Comparison of ENCODE assay signal across 1 cellular context in the genomic region with DNA sequence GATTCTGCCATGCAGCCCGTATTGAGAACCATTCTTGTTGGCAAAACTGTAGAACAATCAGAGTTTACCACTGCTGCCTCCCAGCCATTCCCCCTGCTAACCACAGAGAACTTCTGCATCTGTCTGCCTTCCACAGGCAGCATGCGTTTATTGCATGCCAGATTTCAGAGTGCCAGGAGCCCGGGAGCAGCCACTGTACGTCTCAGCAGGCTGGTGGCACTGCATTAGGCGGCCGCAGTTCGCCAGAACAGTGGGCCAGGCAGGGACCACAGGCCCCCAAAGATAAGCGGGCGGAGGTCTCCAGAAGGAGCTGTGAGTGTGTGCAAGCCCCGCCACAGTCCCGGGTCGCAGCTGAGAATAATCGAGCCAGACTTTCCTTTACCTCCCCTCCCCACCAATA.
TF ChIP-seq lines count a peak whose summit lies in the region.

No MANE protein-coding gene starts in this region.

TF ChIP-seq in IMR-90, 13 proteins besides CTCF, POLR2A, EP300 and RAD21:
- TF ChIP-seq MAZ (IDR thresholded peaks at IDR 0.05; ENCODE audit: borderline replicate concordance, low read depth, low read length): no peak
- TF ChIP-seq CEBPB (IDR thresholded peaks at IDR 0.05; ENCODE audit: low read depth, low read length): no peak
- TF ChIP-seq, protein P1, sequence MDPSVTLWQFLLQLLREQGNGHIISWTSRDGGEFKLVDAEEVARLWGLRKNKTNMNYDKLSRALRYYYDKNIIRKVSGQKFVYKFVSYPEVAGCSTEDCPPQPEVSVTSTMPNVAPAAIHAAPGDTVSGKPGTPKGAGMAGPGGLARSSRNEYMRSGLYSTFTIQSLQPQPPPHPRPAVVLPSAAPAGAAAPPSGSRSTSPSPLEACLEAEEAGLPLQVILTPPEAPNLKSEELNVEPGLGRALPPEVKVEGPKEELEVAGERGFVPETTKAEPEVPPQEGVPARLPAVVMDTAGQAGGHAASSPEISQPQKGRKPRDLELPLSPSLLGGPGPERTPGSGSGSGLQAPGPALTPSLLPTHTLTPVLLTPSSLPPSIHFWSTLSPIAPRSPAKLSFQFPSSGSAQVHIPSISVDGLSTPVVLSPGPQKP (IDR thresholded peaks at IDR 0.05; ENCODE audit: borderline replicate concordance, low read depth, low read length): no peak
- TF ChIP-seq RCOR1 (IDR thresholded peaks at IDR 0.05; ENCODE audit: insufficient replicate concordance, low read length): no peak
- TF ChIP-seq, protein P2, sequence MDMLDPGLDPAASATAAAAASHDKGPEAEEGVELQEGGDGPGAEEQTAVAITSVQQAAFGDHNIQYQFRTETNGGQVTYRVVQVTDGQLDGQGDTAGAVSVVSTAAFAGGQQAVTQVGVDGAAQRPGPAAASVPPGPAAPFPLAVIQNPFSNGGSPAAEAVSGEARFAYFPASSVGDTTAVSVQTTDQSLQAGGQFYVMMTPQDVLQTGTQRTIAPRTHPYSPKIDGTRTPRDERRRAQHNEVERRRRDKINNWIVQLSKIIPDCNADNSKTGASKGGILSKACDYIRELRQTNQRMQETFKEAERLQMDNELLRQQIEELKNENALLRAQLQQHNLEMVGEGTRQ (IDR thresholded peaks at IDR 0.05; ENCODE audit: low read depth, low read length): no peak
- TF ChIP-seq NFE2L2 (IDR thresholded peaks at IDR 0.05; ENCODE audit: low read depth, low read length): no peak
- no peak for TF ChIP-seq SMC3 (IDR thresholded peaks at IDR 0.05; ENCODE audit: low read depth, low read length)
